In the genomic region with DNA sequence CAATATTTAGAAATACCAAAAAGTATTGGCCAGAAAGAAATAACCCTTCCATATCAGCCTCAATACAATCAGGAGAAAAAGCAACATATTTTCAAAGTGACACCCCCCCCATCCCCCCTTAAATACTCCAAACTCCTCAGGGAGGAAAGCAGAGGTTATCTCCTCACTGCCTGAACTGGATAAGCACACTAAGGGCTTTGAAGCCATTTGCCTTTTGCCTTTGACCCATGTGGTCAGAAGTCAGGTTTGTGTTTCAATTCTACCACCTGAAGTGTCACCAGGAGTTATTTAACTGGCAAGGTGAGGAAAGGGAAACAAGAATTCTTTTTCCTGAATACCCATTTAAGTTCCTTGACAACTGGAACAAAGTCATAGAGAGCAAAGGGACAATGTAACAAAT, we compare ENCODE assay signal across 19 cellular contexts. TPM values are rescaled to one million over a fixed set of nuclear protein-coding genes. Genes with fewer than 3 reads are reported as not detected.
"Had no signal": no experiment of that assay in that cellular context is flagged by ENCODE, and none has a peak within 500 bp of the region (broad histone marks: within the 10 kb centered on the region; RNA-seq: fewer than 3 reads in every experiment).

No MANE protein-coding gene starts in this region.

- H3K36me3 Mint-ChIP-seq: memory B cell; naive thymus-derived CD8-positive, alpha-beta T cell had no signal

- DNase-seq: activated CD4-positive, alpha-beta T cell treated with anti-CD3 and anti-CD28 coated beads, Interleukin-2, amount 50 U/mL, for 4 hours; activated naive CD4-positive, alpha-beta T cell treated with anti-CD3 and anti-CD28 coated beads for 36 hours; activated T-cell treated with anti-CD3 and anti-CD28 coated beads for 4 hours; heart left ventricle; kidney glomerular epithelial cell; left ventricle myocardium superior; naive thymus-derived CD8-positive, alpha-beta T cell; ovary; spleen; stimulated activated CD4-positive, alpha-beta T cell treated with anti-CD3 and anti-CD28 coated beads, Interleukin-4, amount 100 ng/mL, for 4 hours; stimulated activated naive B cell treated with anti-CD40 and anti-IgM and Interleukin-4, amounts not matched to agents 10 μg/mL and 1 μg/mL and 100 μg/mL, for 72 hours; T-helper 2 cell; WERI-Rb-1 had no signal

- H3K9me3 ChIP-seq: breast epithelium, heart left ventricle, ovary, spleen, thoracic aorta had no signal

- H3K27ac Mint-ChIP-seq: activated naive CD4-positive, alpha-beta T cell treated with anti-CD3 and anti-CD28 coated beads for 36 hours; activated T-helper 17 cell treated with anti-CD3 and anti-CD28 coated beads, Interleukin-2, amount 50 U/mL, for 72 hours; memory B cell had no signal

- H3K27ac ChIP-seq: breast epithelium, coronary artery, ovary, spleen, thoracic aorta, WERI-Rb-1 had no signal

- H3K36me3 ChIP-seq: breast epithelium, ovary, thoracic aorta had no signal

- H3K4me3 ChIP-seq: breast epithelium, coronary artery, heart left ventricle, ovary, spleen, thoracic aorta had no signal

- H3K4me3 Mint-ChIP-seq: activated naive CD4-positive, alpha-beta T cell treated with anti-CD3 and anti-CD28 coated beads for 36 hours; activated T-helper 17 cell treated with anti-CD3 and anti-CD28 coated beads, Interleukin-2, amount 50 U/mL, for 72 hours; memory B cell; stimulated activated naive B cell treated with anti-CD40 and anti-IgM and Interleukin-4, amounts not matched to agents 10 μg/mL and 1 μg/mL and 100 μg/mL, for 72 hours had no signal

- ATAC-seq: activated T-helper 17 cell treated with anti-CD3 and anti-CD28 coated beads, Interleukin-2, amount 50 U/mL, for 72 hours; heart left ventricle; left ventricle myocardium superior; naive thymus-derived CD8-positive, alpha-beta T cell; sciatic nerve; stimulated activated naive B cell treated with anti-CD40 and anti-IgM and Interleukin-4, amounts not matched to agents 10 μg/mL and 1 μg/mL and 100 μg/mL, for 72 hours had no signal

- H3K27me3 ChIP-seq: breast epithelium, heart left ventricle, ovary, spleen had no signal

- H3K27me3 Mint-ChIP-seq: activated T-helper 17 cell treated with anti-CD3 and anti-CD28 coated beads, Interleukin-2, amount 50 U/mL, for 72 hours; memory B cell; stimulated activated naive B cell treated with anti-CD40 and anti-IgM and Interleukin-4, amounts not matched to agents 10 μg/mL and 1 μg/mL and 100 μg/mL, for 72 hours had no signal

- H3K9me3 Mint-ChIP-seq: activated naive CD4-positive, alpha-beta T cell treated with anti-CD3 and anti-CD28 coated beads for 36 hours; activated T-helper 17 cell treated with anti-CD3 and anti-CD28 coated beads, Interleukin-2, amount 50 U/mL, for 72 hours; memory B cell; naive thymus-derived CD8-positive, alpha-beta T cell; stimulated activated naive B cell treated with anti-CD40 and anti-IgM and Interleukin-4, amounts not matched to agents 10 μg/mL and 1 μg/mL and 100 μg/mL, for 72 hours had no signal

RNA-seq across cellular contexts. Expression of gene CUEDC1, which starts 36.3 kb away (rescaled TPM):
- polyA plus RNA-seq: naive thymus-derived CD8-positive, alpha-beta T cell had no signal
